ENCODE assay signal across 11 cellular contexts in genomic region chr9:8940650-8941049, GRCh38.
"Had no signal": no experiment of that assay in that cellular context is flagged by ENCODE, and none has a peak within 500 bp of the region (broad histone marks: within the 10 kb centered on the region; RNA-seq: fewer than 3 reads in every experiment).

No MANE protein-coding gene starts in this region.

- H3K9me3 Mint-ChIP-seq: GM23338, H9 had no signal

- ATAC-seq: GM23338, HCT116 had no signal

- H3K27ac Mint-ChIP-seq: GM23338, H9, HFFc6 had no signal

- H3K4me3 ChIP-seq: GM23248, GM23338, HAP-1 had no signal

- FAIRE-seq: H1, H54 had no signal

- H3K4me2 ChIP-seq: GM23338 had no signal

- H3K9me3 ChIP-seq: HAP-1 had no signal

- H3K27ac ChIP-seq: GM23248 had no signal

- H3K4me1 Mint-ChIP-seq: GM23338, H9 had no signal

- H3K4me3 Mint-ChIP-seq: GM23338, H9, HFFc6 had no signal

- H2AFZ ChIP-seq: GM23248, GM23338 had no signal

- H3K36me3 ChIP-seq: HAP-1 had no signal

- H3K9ac ChIP-seq: GM23248 had no signal

- DNase-seq: GM23248, GOT3, H7, H9, HCEC 1CT, HFFc6 had no signal
